8 cellular contexts compared by ENCODE assay signal in genomic region chr1:174800221-174800791, GRCh38.
DNase-seq lines count a peak whose midpoint lies in the region; ATAC-seq and TF ChIP-seq lines count a peak whose summit lies in the region.

No MANE protein-coding gene starts in this region.

- no peaks in the 10 kb centered on the region for H3K36me3 ChIP-seq in MG63

- peak overlapping the region; percentile 90 for H3K27ac ChIP-seq in temporal lobe (ENCODE audit: low read depth, low read length)

- DNase-seq in Daoy (ENCODE audit: low read depth) (peak; percentile 37), MG63 (peak; percentile 16), cardiac fibroblast (ENCODE audit: low read depth in 2 of 2) (peak; percentile 5 to 13), left lobe of liver (ENCODE audit: low spot score) (no peak), SKM-1 treated with dmso at 0.1 percent for 144 hours (lab: John Stamatoyannopoulos, UW; ENCODE audit: unreplicated experiment) (no peak), DMS114 treated with DMSO at 0.1 percent for 48 hours (lab: John Stamatoyannopoulos, UW; ENCODE audit: unreplicated experiment) (no peak)

- no peaks in the 10 kb centered on the region for H3K27me3 ChIP-seq in MG63

- H3K4me3 ChIP-seq in MG63 = peak overlapping the region; percentile 61
- peak overlapping the region; percentile 38 to 52 for H3K4me3 ChIP-seq in cardiac fibroblast (replicated peaks in 1 of 2; ENCODE audit: low read depth in 2 of 2, low read length in 2 of 2)

- no peak for TF ChIP-seq CTCF in cardiac fibroblast (IDR thresholded peaks at IDR 0.05; ENCODE audit: low read depth, low read length)

- peak; percentile 18 for ATAC-seq in left lobe of liver
- ATAC-seq in HG03442 (IDR thresholded peaks at IDR 0.05; ENCODE audit: unreplicated experiment) = no peak

- no peaks in the 10 kb centered on the region for H3K9me3 ChIP-seq in MG63

Comparison
In these comparisons a context has a peak if more than half of its experiments do, and no peak if none do; other contexts are left out.
1. DNase-seq: peak in Daoy (single experiment), MG63 (single experiment) and cardiac fibroblast (2 of 2); none in left lobe of liver (single experiment), SKM-1 treated with dmso at 0.1 percent for 144 hours (single experiment) and DMS114 treated with DMSO at 0.1 percent for 48 hours (single experiment).